In genomic region chr10:131177431-131178327, GRCh38 we compare ENCODE assay signal across 1 cellular context.
TF ChIP-seq lines count a peak whose summit lies in the region.

No MANE protein-coding gene starts in this region.

TF ChIP-seq in SK-N-SH treated with all-trans-retinoic acid at 6 μM for 48 hours, 23 proteins besides CTCF, POLR2A, EP300 and RAD21 (continued from another document):
- TF ChIP-seq, protein P1, sequence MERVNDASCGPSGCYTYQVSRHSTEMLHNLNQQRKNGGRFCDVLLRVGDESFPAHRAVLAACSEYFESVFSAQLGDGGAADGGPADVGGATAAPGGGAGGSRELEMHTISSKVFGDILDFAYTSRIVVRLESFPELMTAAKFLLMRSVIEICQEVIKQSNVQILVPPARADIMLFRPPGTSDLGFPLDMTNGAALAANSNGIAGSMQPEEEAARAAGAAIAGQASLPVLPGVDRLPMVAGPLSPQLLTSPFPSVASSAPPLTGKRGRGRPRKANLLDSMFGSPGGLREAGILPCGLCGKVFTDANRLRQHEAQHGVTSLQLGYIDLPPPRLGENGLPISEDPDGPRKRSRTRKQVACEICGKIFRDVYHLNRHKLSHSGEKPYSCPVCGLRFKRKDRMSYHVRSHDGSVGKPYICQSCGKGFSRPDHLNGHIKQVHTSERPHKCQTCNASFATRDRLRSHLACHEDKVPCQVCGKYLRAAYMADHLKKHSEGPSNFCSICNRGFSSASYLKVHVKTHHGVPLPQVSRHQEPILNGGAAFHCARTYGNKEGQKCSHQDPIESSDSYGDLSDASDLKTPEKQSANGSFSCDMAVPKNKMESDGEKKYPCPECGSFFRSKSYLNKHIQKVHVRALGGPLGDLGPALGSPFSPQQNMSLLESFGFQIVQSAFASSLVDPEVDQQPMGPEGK (CRISPR knock-in tag; IDR thresholded peaks at IDR 0.05; ENCODE audit: borderline replicate concordance) = no peak
- TF ChIP-seq, protein P2, sequence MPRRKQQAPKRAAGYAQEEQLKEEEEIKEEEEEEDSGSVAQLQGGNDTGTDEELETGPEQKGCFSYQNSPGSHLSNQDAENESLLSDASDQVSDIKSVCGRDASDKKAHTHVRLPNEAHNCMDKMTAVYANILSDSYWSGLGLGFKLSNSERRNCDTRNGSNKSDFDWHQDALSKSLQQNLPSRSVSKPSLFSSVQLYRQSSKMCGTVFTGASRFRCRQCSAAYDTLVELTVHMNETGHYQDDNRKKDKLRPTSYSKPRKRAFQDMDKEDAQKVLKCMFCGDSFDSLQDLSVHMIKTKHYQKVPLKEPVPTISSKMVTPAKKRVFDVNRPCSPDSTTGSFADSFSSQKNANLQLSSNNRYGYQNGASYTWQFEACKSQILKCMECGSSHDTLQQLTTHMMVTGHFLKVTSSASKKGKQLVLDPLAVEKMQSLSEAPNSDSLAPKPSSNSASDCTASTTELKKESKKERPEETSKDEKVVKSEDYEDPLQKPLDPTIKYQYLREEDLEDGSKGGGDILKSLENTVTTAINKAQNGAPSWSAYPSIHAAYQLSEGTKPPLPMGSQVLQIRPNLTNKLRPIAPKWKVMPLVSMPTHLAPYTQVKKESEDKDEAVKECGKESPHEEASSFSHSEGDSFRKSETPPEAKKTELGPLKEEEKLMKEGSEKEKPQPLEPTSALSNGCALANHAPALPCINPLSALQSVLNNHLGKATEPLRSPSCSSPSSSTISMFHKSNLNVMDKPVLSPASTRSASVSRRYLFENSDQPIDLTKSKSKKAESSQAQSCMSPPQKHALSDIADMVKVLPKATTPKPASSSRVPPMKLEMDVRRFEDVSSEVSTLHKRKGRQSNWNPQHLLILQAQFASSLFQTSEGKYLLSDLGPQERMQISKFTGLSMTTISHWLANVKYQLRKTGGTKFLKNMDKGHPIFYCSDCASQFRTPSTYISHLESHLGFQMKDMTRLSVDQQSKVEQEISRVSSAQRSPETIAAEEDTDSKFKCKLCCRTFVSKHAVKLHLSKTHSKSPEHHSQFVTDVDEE (CRISPR knock-in tag; IDR thresholded peaks at IDR 0.05) = no peak
- no peak for TF ChIP-seq ZNF70 (CRISPR knock-in tag; IDR thresholded peaks at IDR 0.05)
- no peak for TF ChIP-seq BACH2 (CRISPR knock-in tag; IDR thresholded peaks at IDR 0.05; ENCODE audit: borderline replicate concordance)
- no peak for TF ChIP-seq ARNTL (CRISPR knock-in tag; IDR thresholded peaks at IDR 0.05; ENCODE audit: borderline replicate concordance, low read depth)
- no peak for TF ChIP-seq TOX (CRISPR knock-in tag; IDR thresholded peaks at IDR 0.05; ENCODE audit: borderline replicate concordance)
- TF ChIP-seq ESRRG (CRISPR knock-in tag; IDR thresholded peaks at IDR 0.05) = no peak
- TF ChIP-seq CSDC2 (CRISPR knock-in tag; IDR thresholded peaks at IDR 0.05) = no peak
- no peak for TF ChIP-seq ZFP3 (CRISPR knock-in tag; IDR thresholded peaks at IDR 0.05)
